11 cellular contexts compared by ENCODE assay signal in genomic region chr7:1646957-1647891, GRCh38. TPM values are rescaled to one million over a fixed set of nuclear protein-coding genes. Genes with fewer than 3 reads are reported as not detected.
A peak's percentile ranks its signal among the peaks of the same experiment; 100 is the strongest.
DNase-seq lines count a peak whose midpoint lies in the region; FAIRE-seq and TF ChIP-seq lines count a peak whose summit lies in the region.
"Had no signal": no experiment of that assay in that cellular context is flagged by ENCODE, and none has a peak within 500 bp of the region (broad histone marks: within the 10 kb centered on the region; RNA-seq: fewer than 3 reads in every experiment).

No MANE protein-coding gene starts in this region.

- in situ Hi-C loops in SK-MEL-5 (cut with HindIII; ENCODE audit: low pct_unique_long_range_greater_than_20kb, low sequenced_read_pairs): no loop called here

- H3K4me3 ChIP-seq in left ventricle myocardium inferior (peak overlapping the region; percentile 50), tibial artery (peak overlapping the region in 1 of 2 donors; percentile 31)
- H3K4me3 ChIP-seq: skin epidermis had no signal

- peaks cover 92% of the 10 kb centered on the region for H3K27me3 ChIP-seq in left ventricle myocardium inferior (ENCODE audit: low read depth)
- H3K27me3 ChIP-seq in tibial artery: peaks cover 0 to 67% of the 10 kb centered on the region in 2 donors

- H3K4me1 ChIP-seq in left ventricle myocardium inferior (peaks cover 29% of the 10 kb centered on the region), tibial artery (peaks cover 13 to 27% (median 25%) of the 10 kb centered on the region in 4 donors)

- H3K27ac ChIP-seq in left ventricle myocardium inferior (replicated peaks): peak overlapping the region; percentile 92
- peak overlapping the region in 1 of 2 donors; percentile 8 for H3K27ac ChIP-seq in tibial artery
- H3K27ac ChIP-seq: skin epidermis had no signal

- TF ChIP-seq CTCF in left ventricle myocardium inferior (IDR thresholded peaks at IDR 0.05; ENCODE audit: borderline replicate concordance): no peak
- no peak for TF ChIP-seq CTCF in tibial artery (IDR thresholded peaks at IDR 0.05)

- no peaks in the 10 kb centered on the region for H3K36me3 ChIP-seq in left ventricle myocardium inferior
- H3K36me3 ChIP-seq in tibial artery: no peaks in the 10 kb centered on the region

- intact Hi-C loops in left ventricle myocardium inferior (cut with micrococcal nuclease) (no loop called here), tibial artery (cut with DNase I; ENCODE audit: low total_unique reads) (no loop called here)

- peak; percentile 67 for DNase-seq in NCI-H1092 treated with DMSO at 0.1 percent for 48 hours (lab: John Stamatoyannopoulos, UW)
- DNase-seq in SK-MEL-5 (ENCODE audit: low read depth, low spot score): peak; percentile 43
- DNase-seq in left ventricle myocardium inferior: peak; percentile 40
- DNase-seq in tibial artery: peak; percentile 42 to 89
- DNase-seq in HTR-8/SVneo (ENCODE audit: insufficient read length, low spot score): no peak
- DNase-seq in GM19239 (ENCODE audit: insufficient read length, low spot score): no peak
- no peak for DNase-seq in putamen (ENCODE audit: low spot score)
- DNase-seq: activated CD4-positive, alpha-beta memory T cell treated with anti-CD3 and anti-CD28 coated beads for 36 hours; activated naive CD4-positive, alpha-beta T cell treated with Interleukin-2 at 50 U/mL for 16 hours; NCI-H510A had no signal

- no peak for FAIRE-seq in HTR-8/SVneo (lab: Jason Lieb, UNC)
- FAIRE-seq in GM19239 (lab: Jason Lieb, UNC): no peak

- H3K9me3 ChIP-seq in left ventricle myocardium inferior (replicated peaks): no peaks in the 10 kb centered on the region
- no peaks in the 10 kb centered on the region for H3K9me3 ChIP-seq in tibial artery

RNA-seq across cellular contexts. Expression of gene ELFN1, which starts 22.9 kb away (rescaled TPM):
- 0.11 TPM in 2 replicates for total RNA-seq in SK-MEL-5 (2014; rRNA removed; shearing (Covaris generic))
- polyA plus RNA-seq in SK-MEL-5 (2015; cell fraction: cytosol; rRNA removed): 0.99 and 1.4 TPM in 2 replicates
- polyA plus RNA-seq in SK-MEL-5 (2015; cell fraction: nucleus; rRNA removed): 0.91 TPM in 1 of 2 replicates, not detected in the other
- total RNA-seq in left ventricle myocardium inferior: 10.5 TPM

Comparison
In these comparisons a context has a peak if more than half of its experiments do, and no peak if none do; other contexts are left out.
1. DNase-seq: peak in NCI-H1092 treated with DMSO at 0.1 percent for 48 hours (single experiment), SK-MEL-5 (single experiment), left ventricle myocardium inferior (single experiment) and tibial artery (2 of 2); none in HTR-8/SVneo (single experiment), GM19239 (single experiment) and putamen (single experiment).
2. RNA of gene ELFN1, which starts 22.9 kb away (total RNA-seq): 10.5 TPM in left ventricle myocardium inferior (single experiment); 0.11 TPM in SK-MEL-5; every median in the first group is over 10 times any median in the second.